ENCODE assay signal across 2 cellular contexts in genomic region chr3:58010562-58010961, GRCh38.
TF ChIP-seq lines count a peak whose summit lies in the region.

No MANE protein-coding gene starts in this region.

TF ChIP-seq in SK-N-SH, 30 proteins besides CTCF, POLR2A, EP300 and RAD21:
- no peak for TF ChIP-seq REST (IDR thresholded peaks at IDR 0.05; ENCODE audit: low read depth, low read length)
- TF ChIP-seq RXRA (IDR thresholded peaks at IDR 0.05; ENCODE audit: borderline replicate concordance, low read depth): no peak
- TF ChIP-seq ZBTB33 (IDR thresholded peaks at IDR 0.05; ENCODE audit: borderline replicate concordance, low read depth): no peak
- no peak for TF ChIP-seq GATA2 (CRISPR knock-in tag; IDR thresholded peaks at IDR 0.05)
- TF ChIP-seq MAX (IDR thresholded peaks at IDR 0.05; ENCODE audit: low read depth): no peak
- no peak for TF ChIP-seq ELF1 (IDR thresholded peaks at IDR 0.05)
- no peak for TF ChIP-seq RCOR1 (IDR thresholded peaks at IDR 0.05; ENCODE audit: low read length)
- TF ChIP-seq FOXM1 (IDR thresholded peaks at IDR 0.05; ENCODE audit: low read depth): no peak
- TF ChIP-seq NFIC (IDR thresholded peaks at IDR 0.05; ENCODE audit: borderline replicate concordance): no peak
- no peak for TF ChIP-seq NRF1 (IDR thresholded peaks at IDR 0.05; ENCODE audit: low read depth, low read length)
- no peak for TF ChIP-seq TAF1 (IDR thresholded peaks at IDR 0.05; ENCODE audit: borderline replicate concordance, low read depth, low read length)
- no peak for TF ChIP-seq IRF3 (IDR thresholded peaks at IDR 0.05; ENCODE audit: low read depth, low read length)
- TF ChIP-seq RFX5 (IDR thresholded peaks at IDR 0.05; ENCODE audit: low read length): no peak
- no peak for TF ChIP-seq SIN3A (IDR thresholded peaks at IDR 0.05; ENCODE audit: borderline replicate concordance, low read depth, low read length)
- TF ChIP-seq JUND (IDR thresholded peaks at IDR 0.05): no peak
- TF ChIP-seq EZH2phosphoT487 (IDR thresholded peaks at IDR 0.05; ENCODE audit: borderline replicate concordance, low read depth): no peak
- no peak for TF ChIP-seq FOSL2 (IDR thresholded peaks at IDR 0.05; ENCODE audit: borderline replicate concordance, low read depth)
- no peak for TF ChIP-seq TCF12 (IDR thresholded peaks at IDR 0.05)

TF ChIP-seq in SK-N-SH treated with all-trans-retinoic acid at 6 μM for 48 hours, 23 proteins besides CTCF, POLR2A, EP300 and RAD21 (continued from another document):
- TF ChIP-seq CREB5 (CRISPR knock-in tag; IDR thresholded peaks at IDR 0.05; ENCODE audit: low read depth) (no peak), ESRRG (CRISPR knock-in tag; IDR thresholded peaks at IDR 0.05) (no peak), PATZ1 (CRISPR knock-in tag; IDR thresholded peaks at IDR 0.05; ENCODE audit: borderline replicate concordance) (no peak), ZNF70 (CRISPR knock-in tag; IDR thresholded peaks at IDR 0.05) (no peak), ZC3H10 (CRISPR knock-in tag; IDR thresholded peaks at IDR 0.05) (no peak), OSR1 (CRISPR knock-in tag; IDR thresholded peaks at IDR 0.05) (no peak), ZFP30 (CRISPR knock-in tag; IDR thresholded peaks at IDR 0.05) (no peak), RARB (CRISPR knock-in tag; IDR thresholded peaks at IDR 0.05) (no peak), TCF4 (CRISPR knock-in tag; IDR thresholded peaks at IDR 0.05; ENCODE audit: borderline replicate concordance) (no peak)
